Comparison of ENCODE assay signal across 16 cellular contexts in the genomic region with DNA sequence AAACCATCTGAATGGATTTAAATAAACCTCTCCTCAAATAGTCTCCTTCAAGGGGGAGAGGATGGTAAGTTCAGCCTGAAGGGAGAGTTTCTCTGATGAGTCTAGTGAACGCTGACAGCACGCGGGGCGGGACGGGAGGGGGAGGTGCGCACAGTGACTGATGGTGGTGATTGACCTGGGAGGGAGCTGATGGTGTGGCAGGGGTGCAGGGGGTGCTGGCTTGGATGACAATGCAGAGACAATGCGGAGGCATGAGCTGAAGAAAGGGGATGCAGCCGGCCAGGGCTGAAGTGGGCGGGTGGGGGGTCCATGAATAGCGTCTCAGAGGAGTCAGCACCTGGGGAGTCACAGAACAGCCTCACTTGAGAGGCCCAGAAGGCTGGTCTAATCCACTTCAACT.
"Had no signal": no experiment of that assay in that cellular context is flagged by ENCODE, and none has a peak within 500 bp of the region (broad histone marks: within the 10 kb centered on the region; RNA-seq: fewer than 3 reads in every experiment).

No MANE protein-coding gene starts in this region.

- H3K36me3 Mint-ChIP-seq: memory B cell had no signal

- H3K36me3 ChIP-seq: gastrocnemius medialis, heart right ventricle, left ventricle myocardium inferior, stomach, upper lobe of left lung had no signal

- H3K27ac ChIP-seq: gastrocnemius medialis, heart right ventricle, left ventricle myocardium inferior, stomach, testis, upper lobe of left lung had no signal

- DNase-seq: activated CD4-positive, alpha-beta T cell treated with anti-CD3 and anti-CD28 coated beads for 1 hour; activated CD4-positive, alpha-beta T cell treated with anti-CD3 and anti-CD28 coated beads, Interleukin-2, amount 50 U/mL, for 4 hours; activated naive CD4-positive, alpha-beta T cell treated with Interleukin-2 at 50 U/mL for 16 hours; activated T-cell treated with anti-CD3 and anti-CD28 coated beads for 4 hours; aorta; dermis blood vessel endothelial cell; erythroblast; gastrocnemius medialis; heart right ventricle; kidney; left ventricle myocardium inferior; stomach; testis; upper lobe of left lung had no signal

- H3K4me3 Mint-ChIP-seq: memory B cell had no signal

- H3K27me3 ChIP-seq: testis had no signal

- H3K4me3 ChIP-seq: gastrocnemius medialis, heart right ventricle, left ventricle myocardium inferior, stomach, testis, upper lobe of left lung had no signal

- H3K9me3 ChIP-seq: gastrocnemius medialis, heart right ventricle, left ventricle myocardium inferior, stomach, testis, upper lobe of left lung had no signal

- H3K4me1 Mint-ChIP-seq: memory B cell had no signal

- ATAC-seq: gastrocnemius medialis, heart right ventricle, sciatic nerve had no signal

- H3K4me1 ChIP-seq: gastrocnemius medialis, heart right ventricle, left ventricle myocardium inferior, testis, upper lobe of left lung had no signal

- H3K9me3 Mint-ChIP-seq: memory B cell had no signal

- H3K27ac Mint-ChIP-seq: memory B cell had no signal
